In genomic region chr21:15731243-15731613, GRCh38 we compare ENCODE assay signal across 8 cellular contexts. TPM values are rescaled to one million over a fixed set of nuclear protein-coding genes. Genes with fewer than 3 reads are reported as not detected.
DNase-seq lines count a peak whose midpoint lies in the region; FAIRE-seq and TF ChIP-seq lines count a peak whose summit lies in the region.

No MANE protein-coding gene starts in this region.

- CTCF ChIA-PET in GM10248 (lab: Yijun Ruan, JAX) = interaction anchor here (1.0 to 1.5 kb wide), 2 partner anchors 88 to 96 kb away, joined by 3 to 4 read pairs; no protein-coding TSS in a partner anchor

- H3K9ac ChIP-seq in OCI-LY1 (ENCODE audit: low read length) (peak overlapping the region; percentile 85), endocrine pancreas (ENCODE audit: control insufficient read depth, insufficient read depth, low read length) (no peak overlapping the region)

- POLR2A ChIA-PET in GM10248 (lab: Yijun Ruan, JAX) = no interaction called here

- H3K4me1 ChIP-seq in OCI-LY1 (ENCODE audit: insufficient read depth, low read length, severe bottlenecking) (peaks cover 29% of the 10 kb centered on the region), endocrine pancreas (ENCODE audit: control insufficient read depth, insufficient read depth, low read length) (peaks cover 14% of the 10 kb centered on the region), osteoblast (ENCODE audit: insufficient read depth, low read length) (peaks cover 12% of the 10 kb centered on the region)

- no peaks in the 10 kb centered on the region for H3F3A ChIP-seq in OCI-LY1 (ENCODE audit: insufficient read depth, low read length)

- peaks cover 57% of the 10 kb centered on the region for H3K79me2 ChIP-seq in OCI-LY1 (ENCODE audit: insufficient read depth, low read length)
- H3K79me2 ChIP-seq in osteoblast (ENCODE audit: insufficient read depth, low read length) = peaks cover 50% of the 10 kb centered on the region

- H4K20me1 ChIP-seq in OCI-LY1 (ENCODE audit: insufficient read depth, low read length) (no peaks in the 10 kb centered on the region), osteoblast (ENCODE audit: insufficient read depth, low read length) (no peaks in the 10 kb centered on the region)

- TF ChIP-seq CTCF in OCI-LY1 (IDR thresholded peaks at IDR 0.05; ENCODE audit: low read length) (no peak), osteoblast (IDR thresholded peaks at IDR 0.05; ENCODE audit: extremely low read depth, low read depth, low read length) (no peak), GM10248 (IDR thresholded peaks at IDR 0.05; ENCODE audit: control extremely low read depth, extremely low read depth, low read depth, missing control alignments) (no peak)

- 0 out of 2 replicates have a peak, but pooled peaks cover 3% of the 10 kb centered on the region for H3K36me3 ChIP-seq in OCI-LY1 (ENCODE audit: insufficient read depth, low read length)
- no peaks in the 10 kb centered on the region for H3K36me3 ChIP-seq in endocrine pancreas (ENCODE audit: control insufficient read depth, insufficient read depth, low read length)
- no peaks in the 10 kb centered on the region for H3K36me3 ChIP-seq in osteoblast (ENCODE audit: insufficient read depth, low read length)

- H3K4me3 ChIP-seq in OCI-LY1 (ENCODE audit: low read depth, low read length, poor library complexity, severe bottlenecking) (peak overlapping the region; percentile 91), endocrine pancreas (ENCODE audit: control insufficient read depth, insufficient read depth, low read length) (peak overlapping the region; percentile 91), osteoblast (ENCODE audit: insufficient read depth, low read length) (peak overlapping the region; percentile 82)

- H3K9me3 ChIP-seq in OCI-LY1 (ENCODE audit: low read length) (no peaks in the 10 kb centered on the region), endocrine pancreas (ENCODE audit: control insufficient read depth, low read length) (no peaks in the 10 kb centered on the region), osteoblast (ENCODE audit: low read depth, low read length) (no peaks in the 10 kb centered on the region)

- DNase-seq in osteoblast (ENCODE audit: insufficient read length, low spot score, missing footprints) (no peak), GM10248 (ENCODE audit: extremely low spot score) (no peak), C1 segment of cervical spinal cord (lab: John Stamatoyannopoulos, UW) (no peak), occipital lobe (lab: John Stamatoyannopoulos, UW) (no peak)
- DNase-seq in activated effector memory CD4-positive, alpha-beta T cell treated with Interleukin-2 at 50 U/mL for 16 hours = no peak

- peak overlapping the region; percentile 83 for H3K4me2 ChIP-seq in OCI-LY1 (ENCODE audit: low read length)
- H3K4me2 ChIP-seq in osteoblast (ENCODE audit: insufficient read depth, low read length) = peak overlapping the region; percentile 90

- H2AFZ ChIP-seq in OCI-LY1 (ENCODE audit: low read length) = no peak overlapping the region
- no peak overlapping the region for H2AFZ ChIP-seq in osteoblast (ENCODE audit: low read length)

- H3K27ac ChIP-seq in OCI-LY1 (ENCODE audit: low read depth, low read length, poor library complexity, severe bottlenecking) (peak overlapping the region; percentile 57), osteoblast (ENCODE audit: low read depth, low read length) (no peak overlapping the region)

- no peaks in the 10 kb centered on the region for H3K9me2 ChIP-seq in OCI-LY1 (ENCODE audit: low read depth, low read length)

- peak; percentile 69 for FAIRE-seq in G401.6 (lab: Jason Lieb, UNC)

- H3K27me3 ChIP-seq in OCI-LY1 (ENCODE audit: insufficient read depth, low read length) (no peaks in the 10 kb centered on the region), endocrine pancreas (ENCODE audit: control insufficient read depth, insufficient read depth, low read length) (no peaks in the 10 kb centered on the region), osteoblast (ENCODE audit: insufficient read depth, low read length) (peaks cover 8% of the 10 kb centered on the region)

RNA-seq across cellular contexts. Expression of gene USP25, which starts 1.4 kb away (rescaled TPM):
- 55.1 and 56.1 TPM in 2 replicates for total RNA-seq in osteoblast
- total RNA-seq in occipital lobe = 126 TPM
